In genomic region chr2:134401081-134401497, GRCh38 we compare ENCODE assay signal across 13 cellular contexts.
DNase-seq lines count a peak whose midpoint lies in the region; ATAC-seq and TF ChIP-seq lines count a peak whose summit lies in the region.
"Had no signal": no experiment of that assay in that cellular context is flagged by ENCODE, and none has a peak within 500 bp of the region (broad histone marks: within the 10 kb centered on the region; RNA-seq: fewer than 3 reads in every experiment).

No MANE protein-coding gene starts in this region.

- TF ChIP-seq CTCF in cardiac fibroblast (IDR thresholded peaks at IDR 0.05; ENCODE audit: low read depth, low read length) (no peak), right lobe of liver (IDR thresholded peaks at IDR 0.05) (no peak), uterus (IDR thresholded peaks at IDR 0.05) (no peak)

- H3K9me3 Mint-ChIP-seq in activated naive CD4-positive, alpha-beta T cell treated with anti-CD3 and anti-CD28 coated beads for 36 hours, result no peaks in the 10 kb centered on the region

- intact Hi-C loops in activated naive CD4-positive, alpha-beta T cell treated with anti-CD3 and anti-CD28 coated beads for 36 hours (cut with micrococcal nuclease), result no loop called here
- intact Hi-C loops in right lobe of liver (cut with DNase I), result no loop called here
- intact Hi-C loops in uterus (cut with DNase I; ENCODE audit: low total_unique reads), result no loop called here

- peaks cover 10% of the 10 kb centered on the region for H3K36me3 Mint-ChIP-seq in activated naive CD4-positive, alpha-beta T cell treated with anti-CD3 and anti-CD28 coated beads for 36 hours (ENCODE audit: low read depth)

- H3K27ac ChIP-seq in right lobe of liver, result peak overlapping the region in 2 of 3 donors; percentile 59
- peak overlapping the region; percentile 10 to 79 for H3K27ac ChIP-seq in uterus
- H3K27ac ChIP-seq: A549, prostate gland had no signal

- H3K4me1 Mint-ChIP-seq in activated naive CD4-positive, alpha-beta T cell treated with anti-CD3 and anti-CD28 coated beads for 36 hours (ENCODE audit: low read depth), result no peaks in the 10 kb centered on the region

- CTCF ChIA-PET in activated naive CD4-positive, alpha-beta T cell treated with anti-CD3 and anti-CD28 coated beads for 36 hours (lab: Charles Lee), result no interaction called here

- peaks cover 0 to 43% (median 17%) of the 10 kb centered on the region in 4 donors for H3K4me1 ChIP-seq in right lobe of liver
- no peaks in the 10 kb centered on the region for H3K4me1 ChIP-seq in uterus
- H3K4me1 ChIP-seq: prostate gland had no signal

- no peaks in the 10 kb centered on the region for H3K27me3 Mint-ChIP-seq in activated naive CD4-positive, alpha-beta T cell treated with anti-CD3 and anti-CD28 coated beads for 36 hours (ENCODE audit: low read depth)

- no peaks in the 10 kb centered on the region for H3K9me3 ChIP-seq in right lobe of liver
- H3K9me3 ChIP-seq in uterus, result no peaks in the 10 kb centered on the region
- H3K9me3 ChIP-seq: A549, prostate gland had no signal

- H3K4me3 Mint-ChIP-seq in activated naive CD4-positive, alpha-beta T cell treated with anti-CD3 and anti-CD28 coated beads for 36 hours, result no peak overlapping the region

- TF ChIP-seq POLR2A in right lobe of liver (IDR thresholded peaks at IDR 0.05) (no peak), uterus (IDR thresholded peaks at IDR 0.05) (no peak)

- WGBS in right lobe of liver (ENCODE audit: insufficient coverage, low coverage, low lambda C conversion rate, missing lambda C conversion rate), result 61% methylated on average over 5 of the region's 5 CpGs

- H3K36me3 ChIP-seq in right lobe of liver (no peaks in the 10 kb centered on the region), uterus (no peaks in the 10 kb centered on the region)
- H3K36me3 ChIP-seq: prostate gland had no signal

- peak; percentile 12 to 51 (median 50) for ATAC-seq in right lobe of liver
- ATAC-seq in GM18868 (IDR thresholded peaks at IDR 0.05; ENCODE audit: unreplicated experiment), result no peak
- no peak for ATAC-seq in GM19328 (IDR thresholded peaks at IDR 0.05; ENCODE audit: unreplicated experiment)
- ATAC-seq: A549 had no signal

- H3K27ac Mint-ChIP-seq in activated naive CD4-positive, alpha-beta T cell treated with anti-CD3 and anti-CD28 coated beads for 36 hours, result peak overlapping the region; percentile 4

- H3K4me3 ChIP-seq in cardiac fibroblast (replicated peaks in 1 of 2; ENCODE audit: low read depth in 2 of 2, low read length in 2 of 2) (no peak overlapping the region), right lobe of liver (no peak overlapping the region), uterus (no peak overlapping the region)
- H3K4me3 ChIP-seq: A549, dorsolateral prefrontal cortex, prostate gland had no signal

- H3K27me3 ChIP-seq in right lobe of liver (no peaks in the 10 kb centered on the region), uterus (no peaks in the 10 kb centered on the region)
- H3K27me3 ChIP-seq: dorsolateral prefrontal cortex had no signal

- no peak for DNase-seq in activated naive CD4-positive, alpha-beta T cell treated with anti-CD3 and anti-CD28 coated beads for 36 hours
- DNase-seq in activated naive CD4-positive, alpha-beta T cell (lab: John Stamatoyannopoulos, UW), result no peak
- DNase-seq in cardiac fibroblast (ENCODE audit: low read depth in 2 of 2), result peak; percentile 51 to 83
- DNase-seq in right lobe of liver, result peak; percentile 62 to 67 (median 64)
- peak; percentile 28 to 33 for DNase-seq in uterus
- DNase-seq in glomerular visceral epithelial cell (ENCODE audit: extremely low spot score), result no peak
- DNase-seq: activated effector memory CD4-positive, alpha-beta T cell treated with anti-CD3 and anti-CD28 coated beads, Interleukin-2, amount 50 U/mL, for 16 hours; dorsolateral prefrontal cortex; NCI-H1417 treated with DMSO at 0.1 percent for 48 hours had no signal

Comparison
In these comparisons a context has a peak if more than half of its experiments do, and no peak if none do; other contexts are left out.
1. DNase-seq: peak in cardiac fibroblast (2 of 2), right lobe of liver (3 of 3) and uterus (2 of 2); none in activated naive CD4-positive, alpha-beta T cell treated with anti-CD3 and anti-CD28 coated beads for 36 hours (single experiment), activated naive CD4-positive, alpha-beta T cell (0 of 4) and glomerular visceral epithelial cell (single experiment).
2. ATAC-seq: peak in right lobe of liver (4 of 4); none in GM18868 (single experiment) and GM19328 (single experiment).